ENCODE assay signal across 8 cellular contexts in the genomic region with DNA sequence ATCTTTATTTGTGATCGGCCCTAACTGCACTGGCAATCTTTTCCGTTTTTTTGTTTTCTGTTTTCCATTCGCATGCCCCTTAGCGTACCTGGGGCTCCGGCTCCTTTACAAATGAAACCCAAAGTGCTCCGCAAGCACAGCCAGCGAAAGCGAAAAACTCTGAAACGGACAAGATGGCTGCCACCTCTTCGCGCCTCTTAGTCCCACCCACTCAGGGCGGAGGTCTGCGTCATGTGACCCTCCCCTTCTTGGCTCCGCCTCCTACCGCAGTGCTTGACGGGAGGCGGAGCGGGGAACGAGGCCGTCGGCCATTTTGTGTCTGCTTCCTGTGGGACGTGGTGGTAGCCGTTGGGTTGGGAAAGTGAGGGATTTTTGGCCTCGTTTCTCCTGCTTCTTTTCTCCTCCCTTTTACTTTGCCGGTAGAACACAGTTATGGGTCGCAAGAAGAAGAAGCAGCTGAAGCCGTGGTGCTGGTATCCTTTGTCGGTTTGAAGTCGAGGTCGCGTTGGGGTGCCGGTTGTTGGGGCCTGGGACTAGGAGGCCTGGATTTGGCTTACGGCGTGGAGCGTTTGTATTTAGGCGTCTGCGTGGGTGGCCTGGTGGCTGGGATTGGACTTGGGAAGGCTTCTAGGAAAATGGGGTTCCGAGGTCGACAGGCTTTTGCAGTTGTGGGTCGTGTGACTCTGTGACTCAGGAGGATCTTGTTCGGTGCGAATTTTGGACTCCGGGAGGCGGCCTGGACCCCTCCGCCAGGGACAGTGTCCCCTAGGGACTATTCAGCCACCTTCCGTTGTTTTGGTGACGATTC. TPM values are rescaled to one million over a fixed set of nuclear protein-coding genes. Genes with fewer than 3 reads are reported as not detected.
DNase-seq lines count a peak whose midpoint lies in the region; ATAC-seq lines count a peak whose summit lies in the region.

A gene (plus strand): TSS at position 304 of the 808 bp plus-strand sequence. CDS start 129 bp downstream, at position 433.

- H3K4me2 ChIP-seq in BLaER1, result peak within 1 kb of the TSS; percentile 89

- peaks cover 56% of the 10 kb centered on the region for H3K36me3 Mint-ChIP-seq in dendritic cell treated with granulocyte-macrophage colony-stimulating factor and Interleukin-4, amounts not matched to agents 40 ng/mL and 50 ng/mL, for 4 days (ENCODE audit: low read depth)

- H3K4me1 ChIP-seq in BLaER1, result peaks cover 47% of the 10 kb centered on the region

- H3K36me3 ChIP-seq in BLaER1, result peaks cover 33% of the 10 kb centered on the region

- peak within 1 kb of the TSS; percentile 99 for H3K4me3 ChIP-seq in BLaER1

- intact Hi-C loops in dendritic cell treated with granulocyte-macrophage colony-stimulating factor and Interleukin-4, amounts not matched to agents 40 ng/mL and 50 ng/mL, for 4 days (cut with micrococcal nuclease), result loop anchor here (2.0 to 10.0 kb wide), 3 partner anchors 31 to 355 kb away; no protein-coding TSS in a partner anchor

- peak within 1 kb of the TSS; percentile 94 for H3K27ac Mint-ChIP-seq in dendritic cell treated with granulocyte-macrophage colony-stimulating factor and Interleukin-4, amounts not matched to agents 40 ng/mL and 50 ng/mL, for 4 days

- peak within 1 kb of the TSS; percentile 99 for H3K27ac ChIP-seq in BLaER1

- ATAC-seq in GM19328 (IDR thresholded peaks at IDR 0.05; ENCODE audit: unreplicated experiment) (peak; percentile 92), HG03521 (IDR thresholded peaks at IDR 0.05; ENCODE audit: unreplicated experiment) (peak; percentile 95), left lobe of liver (peak; percentile 96)

- peaks cover 48% of the 10 kb centered on the region for H4K20me1 ChIP-seq in BLaER1

- DNase-seq in NCI-H748 treated with DMSO at 0.1 percent for 48 hours (lab: John Stamatoyannopoulos, UW), result peak; percentile 96
- peak; percentile 87 to 94 for DNase-seq in activated CD4-positive, alpha-beta T cell treated with anti-CD3 and anti-CD28 coated beads, Interleukin-2, amount 50 U/mL, for 24 hours (ENCODE audit: low read depth in 1 of 2, low spot score in 1 of 2)
- peak; percentile 96 for DNase-seq in left lobe of liver (ENCODE audit: low spot score)
- DNase-seq in stimulated activated CD4-positive, alpha-beta T cell treated with anti-CD3 and anti-CD28 coated beads, Interleukin-2, amount 100 ng/mL, for 4 hours (ENCODE audit: low read depth), result peak; percentile 93

- peak within 1 kb of the TSS; percentile 100 for H3K9ac ChIP-seq in BLaER1

- H3K9me3 Mint-ChIP-seq in dendritic cell treated with granulocyte-macrophage colony-stimulating factor and Interleukin-4, amounts not matched to agents 40 ng/mL and 50 ng/mL, for 4 days, result no peaks in the 10 kb centered on the region

- H3K27me3 Mint-ChIP-seq in dendritic cell treated with granulocyte-macrophage colony-stimulating factor and Interleukin-4, amounts not matched to agents 40 ng/mL and 50 ng/mL, for 4 days, result no peaks in the 10 kb centered on the region

- no peaks in the 10 kb centered on the region for H3K27me3 ChIP-seq in BLaER1

- peak within 1 kb of the TSS; percentile 91 for H3K4me3 Mint-ChIP-seq in dendritic cell treated with granulocyte-macrophage colony-stimulating factor and Interleukin-4, amounts not matched to agents 40 ng/mL and 50 ng/mL, for 4 days

- no peaks in the 10 kb centered on the region for H3K9me3 ChIP-seq in BLaER1

- peaks cover 37% of the 10 kb centered on the region for H3K4me1 Mint-ChIP-seq in dendritic cell treated with granulocyte-macrophage colony-stimulating factor and Interleukin-4, amounts not matched to agents 40 ng/mL and 50 ng/mL, for 4 days (ENCODE audit: low read depth)

RNA-seq across cellular contexts. Expression of the gene that starts here (rescaled TPM):
- 50.5 TPM for total RNA-seq in left lobe of liver

Comparison
In these comparisons a context has a peak if more than half of its experiments do, and no peak if none do; other contexts are left out.
1. Peak in every context shown above with its lines: DNase-seq, ATAC-seq, H3K4me3 ChIP-seq and H3K27ac ChIP-seq.